Comparison of ENCODE assay signal across 22 cellular contexts in genomic region chr10:4934391-4934987, GRCh38. TPM values are rescaled to one million over a fixed set of nuclear protein-coding genes. Genes with fewer than 3 reads are reported as not detected.
"Had no signal": no experiment of that assay in that cellular context is flagged by ENCODE, and none has a peak within 500 bp of the region (broad histone marks: within the 10 kb centered on the region; RNA-seq: fewer than 3 reads in every experiment).

No MANE protein-coding gene starts in this region.

- H3K9me3 ChIP-seq: gastroesophageal sphincter, left lung had no signal

- FAIRE-seq: colon, endothelial cell of umbilical vein, frontal cortex, kidney had no signal

- H3K4me3 ChIP-seq: coronary artery, dorsolateral prefrontal cortex, esophagus muscularis mucosa, gastroesophageal sphincter, heart left ventricle, hepatocyte, left lung, lower lobe of right lung had no signal

- H3K27ac ChIP-seq: coronary artery, dorsolateral prefrontal cortex, esophagus muscularis mucosa, foreskin keratinocyte, gastroesophageal sphincter, heart left ventricle, hepatocyte, left lung, lower lobe of right lung had no signal

- H3K27me3 ChIP-seq: esophagus muscularis mucosa, foreskin keratinocyte, gastroesophageal sphincter, heart left ventricle, hepatocyte, left lung had no signal

- H3K36me3 ChIP-seq: heart left ventricle, left lung, lower lobe of right lung had no signal

- H3K4me1 ChIP-seq: esophagus muscularis mucosa, gastroesophageal sphincter, heart left ventricle, left lung, lower lobe of right lung had no signal

- ATAC-seq: foreskin keratinocyte, gastroesophageal sphincter, heart left ventricle, left lung, left ventricle myocardium superior, lower lobe of right lung had no signal

- DNase-seq: dermis blood vessel endothelial cell; dorsolateral prefrontal cortex; effector CD4-positive, alpha-beta T cell; effector memory CD4-positive, alpha-beta T cell; foreskin keratinocyte; heart left ventricle; hypothalamus; immature natural killer cell; islet precursor cell; kidney; kidney glomerular epithelial cell; left lung; left ventricle myocardium superior; lower lobe of right lung; mesenchymal stem cell had no signal

RNA-seq across cellular contexts. Expression of gene AKR1C1, which starts 28.7 kb away (rescaled TPM):
- polyA plus RNA-seq: immature natural killer cell had no signal
